ENCODE assay signal across 22 cellular contexts in genomic region chr10:72952901-72953223, GRCh38. TPM values are rescaled to one million over a fixed set of nuclear protein-coding genes. Genes with fewer than 3 reads are reported as not detected.
"Had no signal": no experiment of that assay in that cellular context is flagged by ENCODE, and none has a peak within 500 bp of the region (broad histone marks: within the 10 kb centered on the region; RNA-seq: fewer than 3 reads in every experiment).

No MANE protein-coding gene starts in this region.

- H3K4me3 ChIP-seq: stomach, thoracic aorta had no signal

- DNase-seq: activated CD4-positive, alpha-beta T cell treated with anti-CD3 and anti-CD28 coated beads, Interleukin-2, amount 50 U/mL, for 4 hours; activated CD4-positive, CD25-positive, alpha-beta regulatory T cell treated with anti-CD3 and anti-CD28 coated beads, Interleukin-2, amount 50 U/mL, for 72 hours; activated CD8-positive, alpha-beta memory T cell treated with anti-CD3 and anti-CD28 coated beads, Interleukin-2, amount 10 ng/mL, durations not matched to agents 7 days and 5 days; activated effector memory CD4-positive, alpha-beta T cell treated with anti-CD3 and anti-CD28 coated beads, Interleukin-2, amount 50 U/mL, for 16 hours; activated T-cell treated with anti-CD3 and anti-CD28 coated beads, Interleukin-2, amount 50 U/mL, for 4 hours; amygdala; brain microvascular endothelial cell; cerebellar nuclear complex; dermis blood vessel endothelial cell; hypothalamus; naive thymus-derived CD8-positive, alpha-beta T cell; nucleus accumbens; stomach had no signal

- H3K36me3 Mint-ChIP-seq: activated CD8-positive, alpha-beta memory T cell treated with anti-CD3 and anti-CD28 coated beads, Interleukin-2, amount 10 ng/mL, durations not matched to agents 7 days and 5 days; activated naive CD4-positive, alpha-beta T cell treated with anti-CD3 and anti-CD28 coated beads, Interleukin-2, amount 50 U/mL, for 72 hours; naive thymus-derived CD8-positive, alpha-beta T cell had no signal

- H3K36me3 ChIP-seq: brain microvascular endothelial cell, stomach, thoracic aorta had no signal

- H3K27ac ChIP-seq: brain microvascular endothelial cell, stomach, thoracic aorta had no signal

- H3K9me3 Mint-ChIP-seq: activated naive CD4-positive, alpha-beta T cell treated with anti-CD3 and anti-CD28 coated beads, Interleukin-2, amount 50 U/mL, for 72 hours; activated T-cell treated with anti-CD3 and anti-CD28 coated beads, Interleukin-2, amount 50 U/mL, for 4 hours; naive thymus-derived CD8-positive, alpha-beta T cell had no signal

- H3K4me1 Mint-ChIP-seq: activated CD8-positive, alpha-beta memory T cell treated with anti-CD3 and anti-CD28 coated beads, Interleukin-2, amount 10 ng/mL, durations not matched to agents 7 days and 5 days; naive thymus-derived CD8-positive, alpha-beta T cell had no signal

- H3K27ac Mint-ChIP-seq: activated CD8-positive, alpha-beta memory T cell treated with anti-CD3 and anti-CD28 coated beads, Interleukin-2, amount 10 ng/mL, durations not matched to agents 7 days and 5 days; activated naive CD4-positive, alpha-beta T cell treated with anti-CD3 and anti-CD28 coated beads, Interleukin-2, amount 50 U/mL, for 72 hours; naive thymus-derived CD8-positive, alpha-beta T cell had no signal

- H3K9me3 ChIP-seq: stomach, thoracic aorta had no signal

- H3K4me1 ChIP-seq: stomach had no signal

- ATAC-seq: activated CD8-positive, alpha-beta memory T cell treated with anti-CD3 and anti-CD28 coated beads, Interleukin-2, amount 10 ng/mL, durations not matched to agents 7 days and 5 days; activated naive CD4-positive, alpha-beta T cell treated with anti-CD3 and anti-CD28 coated beads, Interleukin-2, amount 50 U/mL, for 72 hours; activated T-cell treated with anti-CD3 and anti-CD28 coated beads, Interleukin-2, amount 50 U/mL, for 4 hours; esophagus mucosa; naive thymus-derived CD8-positive, alpha-beta T cell had no signal

- H3K4me3 Mint-ChIP-seq: activated CD8-positive, alpha-beta memory T cell treated with anti-CD3 and anti-CD28 coated beads, Interleukin-2, amount 10 ng/mL, durations not matched to agents 7 days and 5 days; activated T-cell treated with anti-CD3 and anti-CD28 coated beads, Interleukin-2, amount 50 U/mL, for 4 hours; naive thymus-derived CD8-positive, alpha-beta T cell had no signal

- H3K27me3 ChIP-seq: brain microvascular endothelial cell had no signal

RNA-seq across cellular contexts. Expression of gene PLA2G12B, which starts 1.7 kb away (rescaled TPM):
- total RNA-seq: activated CD8-positive, alpha-beta memory T cell treated with anti-CD3 and anti-CD28 coated beads, Interleukin-2, amount 10 ng/mL, durations not matched to agents 7 days and 5 days; activated naive CD4-positive, alpha-beta T cell treated with anti-CD3 and anti-CD28 coated beads, Interleukin-2, amount 50 U/mL, for 72 hours; activated T-cell treated with anti-CD3 and anti-CD28 coated beads, Interleukin-2, amount 50 U/mL, for 4 hours; esophagus mucosa; glomerular endothelial cell; lung microvascular endothelial cell; mononuclear cell; naive thymus-derived CD8-positive, alpha-beta T cell; skeletal muscle tissue; T-helper 2 cell treated with Interferon-gamma antibody and Interleukin-4, amounts not matched to agents 100 ng/mL and 5 ng/mL, for 36 hours; thoracic aorta; ureter had no signal
- polyA plus RNA-seq: naive thymus-derived CD8-positive, alpha-beta T cell; stomach had no signal

RNA-seq across cellular contexts. Expression of gene OIT3, which starts 59.3 kb away (rescaled TPM):
- total RNA-seq: activated CD8-positive, alpha-beta memory T cell treated with anti-CD3 and anti-CD28 coated beads, Interleukin-2, amount 10 ng/mL, durations not matched to agents 7 days and 5 days; activated naive CD4-positive, alpha-beta T cell treated with anti-CD3 and anti-CD28 coated beads, Interleukin-2, amount 50 U/mL, for 72 hours; activated T-cell treated with anti-CD3 and anti-CD28 coated beads, Interleukin-2, amount 50 U/mL, for 4 hours; esophagus mucosa; glomerular endothelial cell; naive thymus-derived CD8-positive, alpha-beta T cell; T-helper 2 cell treated with Interferon-gamma antibody and Interleukin-4, amounts not matched to agents 100 ng/mL and 5 ng/mL, for 36 hours; thoracic aorta had no signal
- polyA plus RNA-seq: naive thymus-derived CD8-positive, alpha-beta T cell had no signal
